Comparison of ENCODE assay signal across 11 cellular contexts in genomic region chr12:57135939-57136338, GRCh38. TPM values are rescaled to one million over a fixed set of nuclear protein-coding genes. Genes with fewer than 3 reads are reported as not detected.
DNase-seq lines count a peak whose midpoint lies in the region; ATAC-seq and TF ChIP-seq lines count a peak whose summit lies in the region.
"Had no signal": no experiment of that assay in that cellular context is flagged by ENCODE, and none has a peak within 500 bp of the region (broad histone marks: within the 10 kb centered on the region; RNA-seq: fewer than 3 reads in every experiment).

No MANE protein-coding gene starts in this region.

- H3K9me2 ChIP-seq in PC-9 (ENCODE audit: insufficient read depth), result no peaks in the 10 kb centered on the region

- peak overlapping the region; percentile 25 for H3K27ac ChIP-seq in A673 (ENCODE audit: low read depth, low read length, poor library complexity, severe bottlenecking)
- H3K27ac ChIP-seq in right atrium auricular region, result peak overlapping the region; percentile 82 to 98
- no peak overlapping the region for H3K27ac ChIP-seq in PC-9

- H3K4me3 ChIP-seq in A673 (ENCODE audit: low read depth, low read length, poor library complexity, severe bottlenecking) (no peak overlapping the region), right atrium auricular region (no peak overlapping the region), PC-9 (no peak overlapping the region)

- no peak overlapping the region for H2AFZ ChIP-seq in PC-9

- no peaks in the 10 kb centered on the region for H3F3A ChIP-seq in PC-9 (ENCODE audit: insufficient read depth, low read depth)

- no peak for ATAC-seq in HG02981 (IDR thresholded peaks at IDR 0.05; ENCODE audit: unreplicated experiment)

- TF ChIP-seq CTCF in A673 (conservative IDR thresholded peaks at IDR 0.05; ENCODE audit: low read depth, low read length), result no peak
- TF ChIP-seq CTCF in right atrium auricular region (IDR thresholded peaks at IDR 0.05), result no peak
- TF ChIP-seq CTCF in osteocyte (IDR thresholded peaks at IDR 0.05), result no peak
- no peak for TF ChIP-seq CTCF in PC-9 (conservative IDR thresholded peaks at IDR 0.05)

- H3K4me1 ChIP-seq in A673 (ENCODE audit: insufficient read depth, low read length, poor library complexity, severe bottlenecking), result peaks cover 11% of the 10 kb centered on the region
- H3K4me1 ChIP-seq in right atrium auricular region, result peaks cover 0 to 97% of the 10 kb centered on the region in 2 donors
- peaks cover 6% of the 10 kb centered on the region for H3K4me1 ChIP-seq in PC-9 (replicated peaks; ENCODE audit: insufficient read depth)

- H3K4me1 Mint-ChIP-seq in osteocyte (ENCODE audit: unreplicated experiment), result peaks cover 91% of the 10 kb centered on the region
- H3K4me1 Mint-ChIP-seq: activated naive CD4-positive, alpha-beta T cell treated with anti-CD3 and anti-CD28 coated beads, Interleukin-2, amount 50 U/mL, for 24 hours had no signal

- BruUV-seq in A673 (replicated peaks; lab: Mats Ljungman, UMichigan) (no TSS peak), PC-9 (replicated peaks; lab: Mats Ljungman, UMichigan) (no TSS peak)

- peaks cover 6% of the 10 kb centered on the region for H3K36me3 ChIP-seq in A673 (ENCODE audit: insufficient read depth, low read length, poor library complexity, severe bottlenecking)
- peaks cover 18% of the 10 kb centered on the region for H3K36me3 ChIP-seq in right atrium auricular region
- H3K36me3 ChIP-seq in PC-9 (ENCODE audit: low read depth), result no peaks in the 10 kb centered on the region

- no peaks in the 10 kb centered on the region for H3K27me3 Mint-ChIP-seq in osteocyte (ENCODE audit: unreplicated experiment)
- H3K27me3 Mint-ChIP-seq: activated naive CD4-positive, alpha-beta T cell treated with anti-CD3 and anti-CD28 coated beads, Interleukin-2, amount 50 U/mL, for 24 hours had no signal

- H3K9me3 ChIP-seq in A673 (ENCODE audit: low read depth, low read length, poor library complexity, severe bottlenecking) (no peaks in the 10 kb centered on the region), right atrium auricular region (no peaks in the 10 kb centered on the region), PC-9 (ENCODE audit: insufficient read depth, low read depth) (no peaks in the 10 kb centered on the region)

- no peaks in the 10 kb centered on the region for H4K20me1 ChIP-seq in PC-9 (ENCODE audit: insufficient read depth)

- DNase-seq in A673 (ENCODE audit: low spot score) (no peak), amygdala (lab: John Stamatoyannopoulos, UW) (peak in 53 of 56 donors; percentile 17 to 92 (median 74)), right atrium auricular region (ENCODE audit: low spot score) (peak; percentile 82), osteocyte (ENCODE audit: extremely low spot score, unreplicated experiment) (no peak), PC-9 (no peak), UCSD-AML1 (lab: John Stamatoyannopoulos, UW; ENCODE audit: unreplicated experiment) (no peak), NCI-H526 (lab: John Stamatoyannopoulos, UW) (no peak)
- DNase-seq: T-helper 1 cell had no signal

- H3K27ac Mint-ChIP-seq in osteocyte (ENCODE audit: unreplicated experiment), result peak overlapping the region; percentile 86
- H3K27ac Mint-ChIP-seq: activated naive CD4-positive, alpha-beta T cell treated with anti-CD3 and anti-CD28 coated beads, Interleukin-2, amount 50 U/mL, for 24 hours had no signal

- H3K36me3 Mint-ChIP-seq in osteocyte (ENCODE audit: unreplicated experiment), result peaks cover 23% of the 10 kb centered on the region
- H3K36me3 Mint-ChIP-seq: activated naive CD4-positive, alpha-beta T cell treated with anti-CD3 and anti-CD28 coated beads, Interleukin-2, amount 50 U/mL, for 24 hours had no signal

- H3K4me3 Mint-ChIP-seq in osteocyte (ENCODE audit: unreplicated experiment), result peak overlapping the region; percentile 47
- H3K4me3 Mint-ChIP-seq: activated naive CD4-positive, alpha-beta T cell treated with anti-CD3 and anti-CD28 coated beads, Interleukin-2, amount 50 U/mL, for 24 hours had no signal

- no peaks in the 10 kb centered on the region for H3K27me3 ChIP-seq in A673 (replicated peaks; ENCODE audit: insufficient read depth, low read depth, low read length, poor library complexity)
- H3K27me3 ChIP-seq in right atrium auricular region, result no peaks in the 10 kb centered on the region
- H3K27me3 ChIP-seq in PC-9 (ENCODE audit: insufficient read depth, low read depth), result no peaks in the 10 kb centered on the region

- H3K79me2 ChIP-seq in PC-9 (ENCODE audit: low read depth), result no peaks in the 10 kb centered on the region

- CTCF ChIA-PET in A673 (lab: Charles Lee), result no interaction called here
- CTCF ChIA-PET in PC-9 (lab: Charles Lee), result interaction anchor here (0.6 kb wide), 1 partner anchor 104 kb away, joined by 3 read pairs; no protein-coding TSS in a partner anchor

- intact Hi-C loops in A673 (cut with micrococcal nuclease; ENCODE audit: unreplicated experiment), result no loop called here
- intact Hi-C loops in PC-9 (cut with micrococcal nuclease; ENCODE audit: unreplicated experiment), result no loop called here

- no peak overlapping the region for H3K4me2 ChIP-seq in PC-9

- no peaks in the 10 kb centered on the region for H3K9me3 Mint-ChIP-seq in osteocyte (ENCODE audit: unreplicated experiment)
- H3K9me3 Mint-ChIP-seq: activated naive CD4-positive, alpha-beta T cell treated with anti-CD3 and anti-CD28 coated beads, Interleukin-2, amount 50 U/mL, for 24 hours had no signal

- POLR2A ChIA-PET in A673 (lab: Charles Lee; ENCODE audit: low non-redundant PET) (no interaction called here), PC-9 (lab: Charles Lee; ENCODE audit: unreplicated experiment) (interaction anchor here (0.6 kb wide), 1 partner anchor 8 kb away, joined by 5 read pairs; no protein-coding TSS in a partner anchor)

RNA-seq across cellular contexts. Expression of gene LRP1, which starts 7.7 kb away (rescaled TPM):
- total RNA-seq in A673 (2021), result 31.0 and 43.6 TPM in 2 replicates
- 100 to 1,000 TPM in 1 of 2 donors, 10 to 100 TPM in 1; 89.4 to 211 TPM for total RNA-seq in right atrium auricular region
- 591 and 603 TPM in 2 replicates for total RNA-seq in osteocyte
- 51.4 and 70.1 TPM in 2 replicates for total RNA-seq in PC-9 (2021)

RNA-seq across cellular contexts. Expression of gene LRP1-AS, which starts 11.5 kb away (rescaled TPM):
- total RNA-seq in A673 (2021), result not detected in 2 replicates
- total RNA-seq in right atrium auricular region, result not detected
- total RNA-seq in osteocyte, result not detected in 2 replicates
- not detected in 2 replicates for total RNA-seq in PC-9 (2021)
- total RNA-seq: lower leg skin had no signal

RNA-seq across cellular contexts. Expression of gene STAT6, which starts 24.8 kb away (rescaled TPM):
- total RNA-seq in A673 (2021) (96.3 and 111 TPM in 2 replicates), right atrium auricular region (10 to 100 TPM; 34.3 to 64.3 TPM), osteocyte (154 and 161 TPM in 2 replicates), PC-9 (2021) (112 and 122 TPM in 2 replicates)

RNA-seq across cellular contexts. Expression of gene NAB2, which starts 47.0 kb away (rescaled TPM):
- total RNA-seq in A673 (2021) (58.0 and 61.8 TPM in 2 replicates), right atrium auricular region (10 to 100 TPM in 1 of 2 donors, 1 to 10 TPM in 1; 9.0 to 21.1 TPM), osteocyte (41.9 and 42.8 TPM in 2 replicates), PC-9 (2021) (13.8 and 20.2 TPM in 2 replicates)

RNA-seq across cellular contexts. Expression of gene NEMP1, which starts 57.3 kb away (rescaled TPM):
- total RNA-seq in A673 (2021) (57.8 and 68.6 TPM in 2 replicates), right atrium auricular region (1 to 10 TPM; 1.9 to 2.2 TPM), osteocyte (12.1 and 14.5 TPM in 2 replicates), PC-9 (2021) (28.9 and 36.6 TPM in 2 replicates)

Comparison
In these comparisons a context has a peak if more than half of its experiments do, and no peak if none do; other contexts are left out.
1. DNase-seq: peak in amygdala (53 of 56) and right atrium auricular region (single experiment); none in A673 (single experiment), osteocyte (single experiment), PC-9 (0 of 2), UCSD-AML1 (single experiment) and NCI-H526 (0 of 2).